Comparison of ENCODE assay signal across 2 cellular contexts in the genomic region with DNA sequence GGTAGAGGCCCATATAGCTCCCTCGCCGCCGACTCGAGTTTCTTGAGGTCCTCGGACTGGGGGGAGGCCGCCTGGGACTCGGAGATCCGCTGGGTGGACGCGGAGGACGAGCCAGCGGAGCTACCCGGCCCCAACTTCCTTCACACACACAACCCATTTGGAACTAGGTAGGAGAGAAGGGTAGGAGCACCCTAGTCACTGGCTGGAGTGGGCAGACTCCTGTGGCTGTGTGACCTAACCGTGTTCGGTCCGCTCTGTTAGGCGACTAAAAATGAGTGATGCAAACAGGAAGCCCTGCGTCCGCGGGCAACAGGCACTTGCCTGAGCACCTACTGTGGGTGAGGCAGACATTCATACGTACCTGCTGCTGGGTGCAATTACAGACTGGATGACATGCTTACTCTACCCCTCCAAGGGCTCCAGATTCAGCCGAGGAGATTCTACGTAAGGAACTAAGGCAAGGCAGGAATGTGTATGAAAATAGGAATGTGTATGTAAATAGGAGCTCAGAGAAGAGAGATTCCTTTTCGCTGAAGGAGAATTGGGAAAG.
TF ChIP-seq lines count a peak whose summit lies in the region.

No MANE protein-coding gene starts in this region.

TF ChIP-seq in SK-N-SH, 30 proteins besides CTCF, POLR2A, EP300 and RAD21:
- TF ChIP-seq SIN3A (IDR thresholded peaks at IDR 0.05; ENCODE audit: borderline replicate concordance, low read depth, low read length), result 0 out of 2 replicates have a peak, but pooled peaks have one; percentile 1
- no peak for TF ChIP-seq MEF2A (IDR thresholded peaks at IDR 0.05; ENCODE audit: borderline replicate concordance, low read depth)
- TF ChIP-seq POLR2AphosphoS5 (IDR thresholded peaks at IDR 0.05; ENCODE audit: low read depth, low read length), result 0 out of 2 replicates have a peak, but pooled peaks have one; percentile 15
- no peak for TF ChIP-seq MXI1 (IDR thresholded peaks at IDR 0.05; ENCODE audit: low read depth, low read length)
- TF ChIP-seq, protein P1, sequence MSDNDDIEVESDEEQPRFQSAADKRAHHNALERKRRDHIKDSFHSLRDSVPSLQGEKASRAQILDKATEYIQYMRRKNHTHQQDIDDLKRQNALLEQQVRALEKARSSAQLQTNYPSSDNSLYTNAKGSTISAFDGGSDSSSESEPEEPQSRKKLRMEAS (IDR thresholded peaks at IDR 0.05; ENCODE audit: low read depth), result 0 out of 2 replicates have a peak, but pooled peaks have one; percentile 16
- TF ChIP-seq GABPA (IDR thresholded peaks at IDR 0.05; ENCODE audit: low read depth), result peak; percentile 20; the same call in 1 of the 2 replicates
- peak; percentile 18; the same call in 1 of the 2 replicates for TF ChIP-seq TAF1 (IDR thresholded peaks at IDR 0.05; ENCODE audit: borderline replicate concordance, low read depth, low read length)

TF ChIP-seq in K562, 482 proteins besides CTCF, POLR2A, EP300 and RAD21 (continues in another document):
- TF ChIP-seq GABPA (tag; conservative IDR thresholded peaks at IDR 0.05; ENCODE audit: low read depth) (peak; percentile 67), KDM2B (CRISPR knock-in tag; IDR thresholded peaks at IDR 0.05) (0 out of 2 replicates have a peak, but pooled peaks have one; percentile 44), NFRKB (IDR thresholded peaks at IDR 0.05; ENCODE audit: low read depth) (0 out of 2 replicates have a peak, but pooled peaks have one; percentile 24), POLR3A (IDR thresholded peaks at IDR 0.05; ENCODE audit: borderline replicate concordance, extremely low read depth, insufficient read depth, insufficient read length) (no peak), NR2C1 (IDR thresholded peaks at IDR 0.05) (no peak), NR2C1 (tag; IDR thresholded peaks at IDR 0.05) (no peak), ZKSCAN1 (IDR thresholded peaks at IDR 0.05; ENCODE audit: low read depth, low read length) (peak; percentile 96), ZNF316 (IDR thresholded peaks at IDR 0.05) (no peak), SMARCE1 (IDR thresholded peaks at IDR 0.05) (no peak; the same call in 1 of the 2 replicates), BRCA1 (IDR thresholded peaks at IDR 0.05) (no peak), BRCA1 (CRISPR knock-in tag; IDR thresholded peaks at IDR 0.05) (no peak), EHMT2 (IDR thresholded peaks at IDR 0.05) (0 out of 2 replicates have a peak, but pooled peaks have one; percentile 18), FOXP1 (CRISPR knock-in tag; IDR thresholded peaks at IDR 0.05) (no peak), ZNF431 (CRISPR knock-in tag; IDR thresholded peaks at IDR 0.05) (peak; percentile 61; the same call in 1 of the 2 replicates), TAF9B (IDR thresholded peaks at IDR 0.05; ENCODE audit: partially characterized antibody) (no peak), SMARCA4 (IDR thresholded peaks at IDR 0.05) (0 out of 2 replicates have a peak, but pooled peaks have one; percentile 9), SUPT5H (IDR thresholded peaks at IDR 0.05) (peak; percentile 61; the same call in 1 of the 2 replicates), FOXK1 (CRISPR knock-in tag; IDR thresholded peaks at IDR 0.05; ENCODE audit: borderline replicate concordance) (peak; percentile 53; the same call in 1 of the 2 replicates), PHF8 (IDR thresholded peaks at IDR 0.05; ENCODE audit: borderline replicate concordance, low read length) (peak; percentile 51), ZNF589 (CRISPR knock-in tag; IDR thresholded peaks at IDR 0.05; ENCODE audit: low read depth) (peak; percentile 50; the same call in 1 of the 2 replicates), ETV1 (tag; conservative IDR thresholded peaks at IDR 0.05; ENCODE audit: low read depth) (peak; percentile 68), ARID1B (IDR thresholded peaks at IDR 0.05) (0 out of 2 replicates have a peak, but pooled peaks have one; percentile 5), KDM5B (IDR thresholded peaks at IDR 0.05; ENCODE audit: insufficient replicate concordance, low read depth, low read length) (peak; percentile 51), EZH2 (IDR thresholded peaks at IDR 0.05; ENCODE audit: borderline replicate concordance, low read depth, low read length) (no peak), NRF1 (conservative IDR thresholded peaks at IDR 0.05 in 1 of 2, IDR thresholded peaks at IDR 0.05 in 1 of 2) (peak; percentile 37 to 51; a peak in 2 of 4 replicates), CEBPG (CRISPR knock-in tag; IDR thresholded peaks at IDR 0.05) (peak; percentile 63; the same call in 1 of the 2 replicates), CEBPG (tag; conservative IDR thresholded peaks at IDR 0.05 in 1 of 2, IDR thresholded peaks at IDR 0.05 in 1 of 2) (peak in 1 of 2 experiments; percentile 50; a peak in 1 of 4 replicates), SNIP1 (IDR thresholded peaks at IDR 0.05; ENCODE audit: low read depth) (no peak), RBBP5 (IDR thresholded peaks at IDR 0.05; ENCODE audit: borderline replicate concordance, insufficient read depth, low read length, poor library complexity, severe bottlenecking) (peak; percentile 46), POLR2G (IDR thresholded peaks at IDR 0.05; ENCODE audit: low read depth, low read length) (peak; percentile 66), MAZ (CRISPR knock-in tag; conservative IDR thresholded peaks at IDR 0.05 in 1 of 2, IDR thresholded peaks at IDR 0.05 in 1 of 2) (peak in 1 of 2 experiments; percentile 52; a peak in 1 of 4 replicates), ZNF212 (CRISPR knock-in tag; IDR thresholded peaks at IDR 0.05) (no peak), EP400 (IDR thresholded peaks at IDR 0.05) (peak; percentile 52)
- TF ChIP-seq, protein P2, sequence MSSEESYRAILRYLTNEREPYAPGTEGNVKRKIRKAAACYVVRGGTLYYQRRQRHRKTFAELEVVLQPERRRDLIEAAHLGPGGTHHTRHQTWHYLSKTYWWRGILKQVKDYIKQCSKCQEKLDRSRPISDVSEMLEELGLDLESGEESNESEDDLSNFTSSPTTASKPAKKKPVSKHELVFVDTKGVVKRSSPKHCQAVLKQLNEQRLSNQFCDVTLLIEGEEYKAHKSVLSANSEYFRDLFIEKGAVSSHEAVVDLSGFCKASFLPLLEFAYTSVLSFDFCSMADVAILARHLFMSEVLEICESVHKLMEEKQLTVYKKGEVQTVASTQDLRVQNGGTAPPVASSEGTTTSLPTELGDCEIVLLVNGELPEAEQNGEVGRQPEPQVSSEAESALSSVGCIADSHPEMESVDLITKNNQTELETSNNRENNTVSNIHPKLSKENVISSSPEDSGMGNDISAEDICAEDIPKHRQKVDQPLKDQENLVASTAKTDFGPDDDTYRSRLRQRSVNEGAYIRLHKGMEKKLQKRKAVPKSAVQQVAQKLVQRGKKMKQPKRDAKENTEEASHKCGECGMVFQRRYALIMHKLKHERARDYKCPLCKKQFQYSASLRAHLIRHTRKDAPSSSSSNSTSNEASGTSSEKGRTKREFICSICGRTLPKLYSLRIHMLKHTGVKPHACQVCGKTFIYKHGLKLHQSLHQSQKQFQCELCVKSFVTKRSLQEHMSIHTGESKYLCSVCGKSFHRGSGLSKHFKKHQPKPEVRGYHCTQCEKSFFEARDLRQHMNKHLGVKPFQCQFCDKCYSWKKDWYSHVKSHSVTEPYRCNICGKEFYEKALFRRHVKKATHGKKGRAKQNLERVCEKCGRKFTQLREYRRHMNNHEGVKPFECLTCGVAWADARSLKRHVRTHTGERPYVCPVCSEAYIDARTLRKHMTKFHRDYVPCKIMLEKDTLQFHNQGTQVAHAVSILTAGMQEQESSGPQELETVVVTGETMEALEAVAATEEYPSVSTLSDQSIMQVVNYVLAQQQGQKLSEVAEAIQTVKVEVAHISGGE (CRISPR knock-in tag; IDR thresholded peaks at IDR 0.05), result peak in 1 of 3 experiments; percentile 72; a peak in 2 of 6 replicates
- TF ChIP-seq, protein P3, sequence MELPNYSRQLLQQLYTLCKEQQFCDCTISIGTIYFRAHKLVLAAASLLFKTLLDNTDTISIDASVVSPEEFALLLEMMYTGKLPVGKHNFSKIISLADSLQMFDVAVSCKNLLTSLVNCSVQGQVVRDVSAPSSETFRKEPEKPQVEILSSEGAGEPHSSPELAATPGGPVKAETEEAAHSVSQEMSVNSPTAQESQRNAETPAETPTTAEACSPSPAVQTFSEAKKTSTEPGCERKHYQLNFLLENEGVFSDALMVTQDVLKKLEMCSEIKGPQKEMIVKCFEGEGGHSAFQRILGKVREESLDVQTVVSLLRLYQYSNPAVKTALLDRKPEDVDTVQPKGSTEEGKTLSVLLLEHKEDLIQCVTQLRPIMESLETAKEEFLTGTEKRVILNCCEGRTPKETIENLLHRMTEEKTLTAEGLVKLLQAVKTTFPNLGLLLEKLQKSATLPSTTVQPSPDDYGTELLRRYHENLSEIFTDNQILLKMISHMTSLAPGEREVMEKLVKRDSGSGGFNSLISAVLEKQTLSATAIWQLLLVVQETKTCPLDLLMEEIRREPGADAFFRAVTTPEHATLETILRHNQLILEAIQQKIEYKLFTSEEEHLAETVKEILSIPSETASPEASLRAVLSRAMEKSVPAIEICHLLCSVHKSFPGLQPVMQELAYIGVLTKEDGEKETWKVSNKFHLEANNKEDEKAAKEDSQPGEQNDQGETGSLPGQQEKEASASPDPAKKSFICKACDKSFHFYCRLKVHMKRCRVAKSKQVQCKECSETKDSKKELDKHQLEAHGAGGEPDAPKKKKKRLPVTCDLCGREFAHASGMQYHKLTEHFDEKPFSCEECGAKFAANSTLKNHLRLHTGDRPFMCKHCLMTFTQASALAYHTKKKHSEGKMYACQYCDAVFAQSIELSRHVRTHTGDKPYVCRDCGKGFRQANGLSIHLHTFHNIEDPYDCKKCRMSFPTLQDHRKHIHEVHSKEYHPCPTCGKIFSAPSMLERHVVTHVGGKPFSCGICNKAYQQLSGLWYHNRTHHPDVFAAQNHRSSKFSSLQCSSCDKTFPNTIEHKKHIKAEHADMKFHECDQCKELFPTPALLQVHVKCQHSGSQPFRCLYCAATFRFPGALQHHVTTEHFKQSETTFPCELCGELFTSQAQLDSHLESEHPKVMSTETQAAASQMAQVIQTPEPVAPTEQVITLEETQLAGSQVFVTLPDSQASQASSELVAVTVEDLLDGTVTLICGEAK (IDR thresholded peaks at IDR 0.05), result peak; percentile 24; the same call in 1 of the 2 replicates
- TF ChIP-seq, protein P3 (CRISPR knock-in tag; IDR thresholded peaks at IDR 0.05), result no peak
- TF ChIP-seq, protein P4, sequence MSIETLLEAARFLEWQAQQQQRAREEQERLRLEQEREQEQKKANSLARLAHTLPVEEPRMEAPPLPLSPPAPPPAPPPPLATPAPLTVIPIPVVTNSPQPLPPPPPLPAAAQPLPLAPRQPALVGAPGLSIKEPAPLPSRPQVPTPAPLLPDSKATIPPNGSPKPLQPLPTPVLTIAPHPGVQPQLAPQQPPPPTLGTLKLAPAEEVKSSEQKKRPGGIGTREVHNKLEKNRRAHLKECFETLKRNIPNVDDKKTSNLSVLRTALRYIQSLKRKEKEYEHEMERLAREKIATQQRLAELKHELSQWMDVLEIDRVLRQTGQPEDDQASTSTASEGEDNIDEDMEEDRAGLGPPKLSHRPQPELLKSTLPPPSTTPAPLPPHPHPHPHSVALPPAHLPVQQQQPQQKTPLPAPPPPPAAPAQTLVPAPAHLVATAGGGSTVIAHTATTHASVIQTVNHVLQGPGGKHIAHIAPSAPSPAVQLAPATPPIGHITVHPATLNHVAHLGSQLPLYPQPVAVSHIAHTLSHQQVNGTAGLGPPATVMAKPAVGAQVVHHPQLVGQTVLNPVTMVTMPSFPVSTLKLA (conservative IDR thresholded peaks at IDR 0.05), result peak in 1 of 2 experiments; percentile 16; a peak in 1 of 4 replicates
- TF ChIP-seq, protein P5, sequence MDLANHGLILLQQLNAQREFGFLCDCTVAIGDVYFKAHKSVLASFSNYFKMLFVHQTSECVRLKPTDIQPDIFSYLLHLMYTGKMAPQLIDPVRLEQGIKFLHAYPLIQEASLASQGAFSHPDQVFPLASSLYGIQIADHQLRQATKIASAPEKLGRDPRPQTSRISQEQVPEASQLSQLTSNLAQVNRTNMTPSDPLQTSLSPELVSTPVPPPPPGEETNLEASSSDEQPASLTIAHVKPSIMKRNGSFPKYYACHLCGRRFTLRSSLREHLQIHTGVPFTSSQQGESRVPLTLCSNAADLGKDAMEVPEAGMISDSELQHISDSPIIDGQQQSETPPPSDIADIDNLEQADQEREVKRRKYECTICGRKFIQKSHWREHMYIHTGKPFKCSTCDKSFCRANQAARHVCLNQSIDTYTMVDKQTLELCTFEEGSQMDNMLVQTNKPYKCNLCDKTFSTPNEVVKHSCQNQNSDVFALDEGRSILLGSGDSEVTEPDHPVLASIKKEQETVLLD (IDR thresholded peaks at IDR 0.05), result 0 out of 2 replicates have a peak, but pooled peaks have one; percentile 34
